8 cellular contexts compared by ENCODE assay signal in the genomic region with DNA sequence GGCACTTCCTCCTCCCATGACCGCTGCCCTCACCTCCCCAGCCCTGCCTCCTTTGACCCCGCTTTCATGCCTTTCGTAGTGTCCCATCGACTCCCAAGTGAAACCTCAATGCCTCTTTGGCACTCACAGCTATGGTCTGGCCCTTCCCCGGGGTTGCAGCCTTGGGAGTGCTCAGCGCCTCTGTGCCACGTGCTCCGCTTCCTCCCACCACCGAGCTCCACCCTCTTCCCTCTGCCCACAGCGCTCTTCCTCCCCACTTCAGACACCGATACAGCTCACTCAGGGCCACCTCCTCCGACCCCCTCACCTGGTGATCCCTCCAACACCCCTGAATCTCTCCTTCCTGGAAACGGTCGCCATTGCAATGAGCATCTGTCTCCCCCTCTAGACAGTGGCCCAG. TPM values are rescaled to one million over a fixed set of nuclear protein-coding genes. Genes with fewer than 3 reads are reported as not detected.
DNase-seq lines count a peak whose midpoint lies in the region; ATAC-seq and TF ChIP-seq lines count a peak whose summit lies in the region.

No MANE protein-coding gene starts in this region.

- H3K4me3 Mint-ChIP-seq in MCF 10A (ENCODE audit: unreplicated experiment) = no peak overlapping the region

- no peaks in the 10 kb centered on the region for H3K36me3 ChIP-seq in breast epithelium
- H3K36me3 ChIP-seq in aorta (ENCODE audit: control insufficient read depth in 1 of 2, insufficient read depth in 2 of 2, low read length in 1 of 2) = no peaks in the 10 kb centered on the region

- H3K27me3 ChIP-seq in breast epithelium (no peaks in the 10 kb centered on the region), aorta (ENCODE audit: control insufficient read depth in 1 of 2, insufficient read depth in 2 of 2, low read length in 1 of 2) (no peaks in the 10 kb centered on the region)

- no peak overlapping the region for H3K27ac Mint-ChIP-seq in MCF 10A (ENCODE audit: low read depth, unreplicated experiment)

- no TSS peak for BruUV-seq in MCF 10A (replicated peaks; lab: Mats Ljungman, UMichigan)

- no peaks in the 10 kb centered on the region for H3K36me3 Mint-ChIP-seq in MCF 10A (ENCODE audit: insufficient read depth, unreplicated experiment)

- H3K4me1 ChIP-seq in breast epithelium (peaks cover 18 to 39% of the 10 kb centered on the region in 2 donors), aorta (ENCODE audit: control insufficient read depth in 1 of 2, insufficient read depth in 2 of 2, low read length in 2 of 2) (peaks cover 0 to 11% of the 10 kb centered on the region in 2 donors)

- H3K9me3 Mint-ChIP-seq in MCF 10A (ENCODE audit: unreplicated experiment) = no peaks in the 10 kb centered on the region

- intact Hi-C loops in breast epithelium (cut with DNase I; ENCODE audit: low total_unique reads) = no loop called here
- intact Hi-C loops in MCF 10A (cut with micrococcal nuclease) = no loop called here
- intact Hi-C loops in sciatic nerve (cut with DNase I) = no loop called here
- intact Hi-C loops in aorta (cut with DNase I) = loop anchor here in 1 of 2 donors (5.0 kb wide), 1 partner anchor 155 kb away; no protein-coding TSS in a partner anchor

- no peak for TF ChIP-seq POLR2A in breast epithelium (IDR thresholded peaks at IDR 0.05)

- H3K4me1 Mint-ChIP-seq in MCF 10A (ENCODE audit: insufficient read depth, unreplicated experiment) = no peaks in the 10 kb centered on the region

- 10 to 12% methylated on average over 14 of the region's 14 CpGs for WGBS in aorta, 2 donors

- POLR2A ChIA-PET in MCF 10A (lab: Yijun Ruan, JAX) = interaction anchor here (0.8 kb wide), 1 partner anchor 304 kb away, joined by 3 read pairs; no protein-coding TSS in a partner anchor

- ATAC-seq in sciatic nerve (peak; percentile 86), aorta (ENCODE audit: low FRiP score) (peak; percentile 81), GM18867 (IDR thresholded peaks at IDR 0.05; ENCODE audit: unreplicated experiment) (no peak)

- no peaks in the 10 kb centered on the region for H3K27me3 Mint-ChIP-seq in MCF 10A (ENCODE audit: insufficient read depth, unreplicated experiment)

- peak overlapping the region; percentile 89 to 97 for H3K27ac ChIP-seq in breast epithelium
- H3K27ac ChIP-seq in aorta (ENCODE audit: low read depth in 1 of 2, low read length in 2 of 2) = peak overlapping the region; percentile 65 to 70

- peak; percentile 60 to 74 for DNase-seq in breast epithelium (ENCODE audit: low spot score in 2 of 2)
- DNase-seq in MCF 10A (ENCODE audit: unreplicated experiment) = no peak
- peak; percentile 10 for DNase-seq in effector CD8-positive, alpha-beta T cell (lab: John Stamatoyannopoulos, UW)
- peak; percentile 81 for DNase-seq in sciatic nerve (ENCODE audit: low spot score)
- DNase-seq in aorta = peak; percentile 87 to 89
- DNase-seq in NCI-H748 (lab: John Stamatoyannopoulos, UW; ENCODE audit: unreplicated experiment) = no peak
- no peak for DNase-seq in cortex of kidney (lab: John Stamatoyannopoulos, UW)

- CTCF ChIA-PET in MCF 10A (lab: Yijun Ruan, JAX) = interaction anchor here (0.7 to 1.8 kb wide), 4 partner anchors 12 to 141 kb away, joined by 3 to 9 read pairs (median 3); no protein-coding TSS in a partner anchor

- H3K9me3 ChIP-seq in breast epithelium (no peaks in the 10 kb centered on the region), aorta (ENCODE audit: control insufficient read depth, low read length) (no peaks in the 10 kb centered on the region)

- TF ChIP-seq CTCF in breast epithelium (IDR thresholded peaks at IDR 0.05) (no peak), MCF 10A (IDR thresholded peaks at IDR 0.05; ENCODE audit: unreplicated experiment) (no peak)

- peak overlapping the region in 2 of 3 donors; percentile 31 to 49 for H3K4me3 ChIP-seq in breast epithelium
- no peak overlapping the region for H3K4me3 ChIP-seq in aorta (ENCODE audit: low read length in 2 of 2)

RNA-seq across cellular contexts. Expression of a gene that starts 16.6 kb away (rescaled TPM):
- not detected for total RNA-seq in breast epithelium
- total RNA-seq in MCF 10A (2022) = not detected in 2 replicates
- total RNA-seq in sciatic nerve = 3.5 TPM
- total RNA-seq in aorta = not detected
- polyA plus RNA-seq in aorta = 1 to 10 TPM in 1 of 2 donors, under 1 TPM in 1; 0.61 to 5.0 TPM

Comparison
In these comparisons a context has a peak if more than half of its experiments do, and no peak if none do; other contexts are left out.
1. DNase-seq: peak in breast epithelium (2 of 2), effector CD8-positive, alpha-beta T cell (single experiment), sciatic nerve (single experiment) and aorta (2 of 2); none in MCF 10A (single experiment), NCI-H748 (single experiment) and cortex of kidney (single experiment).
2. H3K4me3 ChIP-seq: peak in breast epithelium (2 of 3); none in aorta (0 of 2).